Comparison of ENCODE assay signal across 1 cellular context in genomic region chr3:3992312-3992874, GRCh38.
TF ChIP-seq lines count a peak whose summit lies in the region.

No MANE protein-coding gene starts in this region.

TF ChIP-seq in HEK293, 187 proteins besides CTCF, POLR2A, EP300 and RAD21 (continued from another document):
- TF ChIP-seq ZNF518A (tag by site-specific recombination; conservative IDR thresholded peaks at IDR 0.05; ENCODE audit: low read depth) (no peak), MYNN (tag by site-specific recombination; IDR thresholded peaks at IDR 0.05; ENCODE audit: borderline replicate concordance) (peak; percentile 59; the same call in 1 of the 2 replicates), GLIS1 (tag by site-specific recombination; IDR thresholded peaks at IDR 0.05) (peak; percentile 58), YY1 (tag by site-specific recombination; IDR thresholded peaks at IDR 0.05) (no peak), ZNF23 (tag by site-specific recombination; IDR thresholded peaks at IDR 0.05; ENCODE audit: borderline replicate concordance) (no peak), SALL2 (tag by site-specific recombination; IDR thresholded peaks at IDR 0.05; ENCODE audit: borderline replicate concordance) (no peak), ZXDB (tag by site-specific recombination; IDR thresholded peaks at IDR 0.05) (no peak), ZSCAN4 (tag by site-specific recombination; IDR thresholded peaks at IDR 0.05) (no peak)
